2 cellular contexts compared by ENCODE assay signal in the genomic region with DNA sequence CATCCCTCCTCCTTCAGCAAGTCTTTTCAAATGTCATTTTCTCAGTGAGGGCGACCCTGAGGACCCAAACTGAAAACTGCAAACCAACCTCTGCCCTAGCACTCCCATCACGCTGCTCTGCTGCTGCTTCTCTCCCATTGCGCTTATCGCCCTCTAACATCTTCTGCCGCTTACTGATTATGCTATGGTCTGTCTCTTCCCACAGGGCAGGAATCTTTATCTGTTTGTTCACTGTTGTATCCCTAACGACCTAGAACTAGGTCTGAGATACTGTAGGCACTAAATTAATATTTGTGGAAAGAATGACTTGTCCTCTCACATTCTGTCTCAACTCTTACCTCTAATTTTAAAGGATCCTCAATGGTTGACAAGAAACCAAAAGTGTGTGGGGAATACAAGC.
TF ChIP-seq lines count a peak whose summit lies in the region.

No MANE protein-coding gene starts in this region.

TF ChIP-seq in liver, 16 proteins besides CTCF, POLR2A, EP300 and RAD21:
- no peak for TF ChIP-seq HNF4G (IDR thresholded peaks at IDR 0.05)
- TF ChIP-seq, protein P1, sequence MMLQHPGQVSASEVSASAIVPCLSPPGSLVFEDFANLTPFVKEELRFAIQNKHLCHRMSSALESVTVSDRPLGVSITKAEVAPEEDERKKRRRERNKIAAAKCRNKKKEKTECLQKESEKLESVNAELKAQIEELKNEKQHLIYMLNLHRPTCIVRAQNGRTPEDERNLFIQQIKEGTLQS (IDR thresholded peaks at IDR 0.05) = no peak
- TF ChIP-seq, protein P2, sequence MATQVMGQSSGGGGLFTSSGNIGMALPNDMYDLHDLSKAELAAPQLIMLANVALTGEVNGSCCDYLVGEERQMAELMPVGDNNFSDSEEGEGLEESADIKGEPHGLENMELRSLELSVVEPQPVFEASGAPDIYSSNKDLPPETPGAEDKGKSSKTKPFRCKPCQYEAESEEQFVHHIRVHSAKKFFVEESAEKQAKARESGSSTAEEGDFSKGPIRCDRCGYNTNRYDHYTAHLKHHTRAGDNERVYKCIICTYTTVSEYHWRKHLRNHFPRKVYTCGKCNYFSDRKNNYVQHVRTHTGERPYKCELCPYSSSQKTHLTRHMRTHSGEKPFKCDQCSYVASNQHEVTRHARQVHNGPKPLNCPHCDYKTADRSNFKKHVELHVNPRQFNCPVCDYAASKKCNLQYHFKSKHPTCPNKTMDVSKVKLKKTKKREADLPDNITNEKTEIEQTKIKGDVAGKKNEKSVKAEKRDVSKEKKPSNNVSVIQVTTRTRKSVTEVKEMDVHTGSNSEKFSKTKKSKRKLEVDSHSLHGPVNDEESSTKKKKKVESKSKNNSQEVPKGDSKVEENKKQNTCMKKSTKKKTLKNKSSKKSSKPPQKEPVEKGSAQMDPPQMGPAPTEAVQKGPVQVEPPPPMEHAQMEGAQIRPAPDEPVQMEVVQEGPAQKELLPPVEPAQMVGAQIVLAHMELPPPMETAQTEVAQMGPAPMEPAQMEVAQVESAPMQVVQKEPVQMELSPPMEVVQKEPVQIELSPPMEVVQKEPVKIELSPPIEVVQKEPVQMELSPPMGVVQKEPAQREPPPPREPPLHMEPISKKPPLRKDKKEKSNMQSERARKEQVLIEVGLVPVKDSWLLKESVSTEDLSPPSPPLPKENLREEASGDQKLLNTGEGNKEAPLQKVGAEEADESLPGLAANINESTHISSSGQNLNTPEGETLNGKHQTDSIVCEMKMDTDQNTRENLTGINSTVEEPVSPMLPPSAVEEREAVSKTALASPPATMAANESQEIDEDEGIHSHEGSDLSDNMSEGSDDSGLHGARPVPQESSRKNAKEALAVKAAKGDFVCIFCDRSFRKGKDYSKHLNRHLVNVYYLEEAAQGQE (IDR thresholded peaks at IDR 0.05) = no peak
- TF ChIP-seq TAF1 (conservative IDR thresholded peaks at IDR 0.05) = no peak
- no peak for TF ChIP-seq NR2F2 (IDR thresholded peaks at IDR 0.05)
- TF ChIP-seq, protein P3, sequence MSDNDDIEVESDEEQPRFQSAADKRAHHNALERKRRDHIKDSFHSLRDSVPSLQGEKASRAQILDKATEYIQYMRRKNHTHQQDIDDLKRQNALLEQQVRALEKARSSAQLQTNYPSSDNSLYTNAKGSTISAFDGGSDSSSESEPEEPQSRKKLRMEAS (IDR thresholded peaks at IDR 0.05) = no peak
- TF ChIP-seq RXRA (IDR thresholded peaks at IDR 0.05) = no peak
- TF ChIP-seq JUND (IDR thresholded peaks at IDR 0.05) = no peak
- TF ChIP-seq EGR1 (IDR thresholded peaks at IDR 0.05; ENCODE audit: low read depth in 2 of 2) = no peak
- TF ChIP-seq, protein P4, sequence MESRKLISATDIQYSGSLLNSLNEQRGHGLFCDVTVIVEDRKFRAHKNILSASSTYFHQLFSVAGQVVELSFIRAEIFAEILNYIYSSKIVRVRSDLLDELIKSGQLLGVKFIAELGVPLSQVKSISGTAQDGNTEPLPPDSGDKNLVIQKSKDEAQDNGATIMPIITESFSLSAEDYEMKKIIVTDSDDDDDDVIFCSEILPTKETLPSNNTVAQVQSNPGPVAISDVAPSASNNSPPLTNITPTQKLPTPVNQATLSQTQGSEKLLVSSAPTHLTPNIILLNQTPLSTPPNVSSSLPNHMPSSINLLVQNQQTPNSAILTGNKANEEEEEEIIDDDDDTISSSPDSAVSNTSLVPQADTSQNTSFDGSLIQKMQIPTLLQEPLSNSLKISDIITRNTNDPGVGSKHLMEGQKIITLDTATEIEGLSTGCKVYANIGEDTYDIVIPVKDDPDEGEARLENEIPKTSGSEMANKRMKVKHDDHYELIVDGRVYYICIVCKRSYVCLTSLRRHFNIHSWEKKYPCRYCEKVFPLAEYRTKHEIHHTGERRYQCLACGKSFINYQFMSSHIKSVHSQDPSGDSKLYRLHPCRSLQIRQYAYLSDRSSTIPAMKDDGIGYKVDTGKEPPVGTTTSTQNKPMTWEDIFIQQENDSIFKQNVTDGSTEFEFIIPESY (IDR thresholded peaks at IDR 0.05) = no peak
- TF ChIP-seq FOXA1 (IDR thresholded peaks at IDR 0.05) = no peak
- TF ChIP-seq HNF4A (conservative IDR thresholded peaks at IDR 0.05) = no peak
- TF ChIP-seq GABPA (IDR thresholded peaks at IDR 0.05 in 1 of 2, conservative IDR thresholded peaks at IDR 0.05 in 1 of 2) = no peak
- no peak for TF ChIP-seq FOXA2 (IDR thresholded peaks at IDR 0.05)
- TF ChIP-seq YY1 (IDR thresholded peaks at IDR 0.05) = no peak
- no peak for TF ChIP-seq SP1 (IDR thresholded peaks at IDR 0.05)

TF ChIP-seq in HepG2, 621 proteins besides CTCF, POLR2A, EP300 and RAD21:
- TF ChIP-seq, protein P5, sequence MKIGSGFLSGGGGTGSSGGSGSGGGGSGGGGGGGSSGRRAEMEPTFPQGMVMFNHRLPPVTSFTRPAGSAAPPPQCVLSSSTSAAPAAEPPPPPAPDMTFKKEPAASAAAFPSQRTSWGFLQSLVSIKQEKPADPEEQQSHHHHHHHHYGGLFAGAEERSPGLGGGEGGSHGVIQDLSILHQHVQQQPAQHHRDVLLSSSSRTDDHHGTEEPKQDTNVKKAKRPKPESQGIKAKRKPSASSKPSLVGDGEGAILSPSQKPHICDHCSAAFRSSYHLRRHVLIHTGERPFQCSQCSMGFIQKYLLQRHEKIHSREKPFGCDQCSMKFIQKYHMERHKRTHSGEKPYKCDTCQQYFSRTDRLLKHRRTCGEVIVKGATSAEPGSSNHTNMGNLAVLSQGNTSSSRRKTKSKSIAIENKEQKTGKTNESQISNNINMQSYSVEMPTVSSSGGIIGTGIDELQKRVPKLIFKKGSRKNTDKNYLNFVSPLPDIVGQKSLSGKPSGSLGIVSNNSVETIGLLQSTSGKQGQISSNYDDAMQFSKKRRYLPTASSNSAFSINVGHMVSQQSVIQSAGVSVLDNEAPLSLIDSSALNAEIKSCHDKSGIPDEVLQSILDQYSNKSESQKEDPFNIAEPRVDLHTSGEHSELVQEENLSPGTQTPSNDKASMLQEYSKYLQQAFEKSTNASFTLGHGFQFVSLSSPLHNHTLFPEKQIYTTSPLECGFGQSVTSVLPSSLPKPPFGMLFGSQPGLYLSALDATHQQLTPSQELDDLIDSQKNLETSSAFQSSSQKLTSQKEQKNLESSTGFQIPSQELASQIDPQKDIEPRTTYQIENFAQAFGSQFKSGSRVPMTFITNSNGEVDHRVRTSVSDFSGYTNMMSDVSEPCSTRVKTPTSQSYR (CRISPR knock-in tag; IDR thresholded peaks at IDR 0.05; ENCODE audit: borderline replicate concordance) = no peak
- TF ChIP-seq ZNF772 (CRISPR knock-in tag; IDR thresholded peaks at IDR 0.05) (no peak), KLF16 (CRISPR knock-in tag; IDR thresholded peaks at IDR 0.05) (no peak), ZNF33A (CRISPR knock-in tag; IDR thresholded peaks at IDR 0.05; ENCODE audit: borderline replicate concordance) (no peak), SNRNP70 (IDR thresholded peaks at IDR 0.05; ENCODE audit: low read depth, low read length) (no peak), ZNF543 (CRISPR knock-in tag; IDR thresholded peaks at IDR 0.05) (no peak), SRSF9 (IDR thresholded peaks at IDR 0.05; ENCODE audit: borderline replicate concordance, insufficient read depth, low read depth, low read length, poor library complexity, severe bottlenecking) (no peak), ZNF816 (CRISPR knock-in tag; IDR thresholded peaks at IDR 0.05; ENCODE audit: borderline replicate concordance) (no peak), ZKSCAN1 (IDR thresholded peaks at IDR 0.05; ENCODE audit: low read length) (no peak), ATF1 (CRISPR knock-in tag; IDR thresholded peaks at IDR 0.05) (no peak), RORA (CRISPR knock-in tag; IDR thresholded peaks at IDR 0.05) (no peak), ESRRA (CRISPR knock-in tag; IDR thresholded peaks at IDR 0.05; ENCODE audit: low read depth) (no peak), PHF21A (CRISPR knock-in tag; IDR thresholded peaks at IDR 0.05) (no peak), NFIC (IDR thresholded peaks at IDR 0.05; ENCODE audit: low read length) (no peak), ZNF556 (CRISPR knock-in tag; IDR thresholded peaks at IDR 0.05; ENCODE audit: borderline replicate concordance) (no peak), SMAD9 (CRISPR knock-in tag; IDR thresholded peaks at IDR 0.05) (no peak), PRPF4 (IDR thresholded peaks at IDR 0.05; ENCODE audit: low read depth, low read length, poor library complexity, severe bottlenecking) (no peak)
- TF ChIP-seq, protein P6, sequence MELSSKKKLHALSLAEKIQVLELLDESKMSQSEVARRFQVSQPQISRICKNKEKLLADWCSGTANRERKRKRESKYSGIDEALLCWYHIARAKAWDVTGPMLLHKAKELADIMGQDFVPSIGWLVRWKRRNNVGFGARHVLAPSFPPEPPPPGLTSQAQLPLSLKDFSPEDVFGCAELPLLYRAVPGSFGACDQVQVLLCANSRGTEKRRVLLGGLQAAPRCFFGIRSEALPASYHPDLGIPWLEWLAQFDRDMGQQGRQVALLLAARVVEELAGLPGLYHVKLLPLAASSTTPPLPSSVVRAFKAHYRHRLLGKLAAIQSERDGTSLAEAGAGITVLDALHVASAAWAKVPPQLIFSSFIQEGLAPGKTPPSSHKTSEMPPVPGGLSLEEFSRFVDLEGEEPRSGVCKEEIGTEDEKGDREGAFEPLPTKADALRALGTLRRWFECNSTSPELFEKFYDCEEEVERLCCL (CRISPR knock-in tag; IDR thresholded peaks at IDR 0.05; ENCODE audit: borderline replicate concordance) = no peak
- TF ChIP-seq, protein P7, sequence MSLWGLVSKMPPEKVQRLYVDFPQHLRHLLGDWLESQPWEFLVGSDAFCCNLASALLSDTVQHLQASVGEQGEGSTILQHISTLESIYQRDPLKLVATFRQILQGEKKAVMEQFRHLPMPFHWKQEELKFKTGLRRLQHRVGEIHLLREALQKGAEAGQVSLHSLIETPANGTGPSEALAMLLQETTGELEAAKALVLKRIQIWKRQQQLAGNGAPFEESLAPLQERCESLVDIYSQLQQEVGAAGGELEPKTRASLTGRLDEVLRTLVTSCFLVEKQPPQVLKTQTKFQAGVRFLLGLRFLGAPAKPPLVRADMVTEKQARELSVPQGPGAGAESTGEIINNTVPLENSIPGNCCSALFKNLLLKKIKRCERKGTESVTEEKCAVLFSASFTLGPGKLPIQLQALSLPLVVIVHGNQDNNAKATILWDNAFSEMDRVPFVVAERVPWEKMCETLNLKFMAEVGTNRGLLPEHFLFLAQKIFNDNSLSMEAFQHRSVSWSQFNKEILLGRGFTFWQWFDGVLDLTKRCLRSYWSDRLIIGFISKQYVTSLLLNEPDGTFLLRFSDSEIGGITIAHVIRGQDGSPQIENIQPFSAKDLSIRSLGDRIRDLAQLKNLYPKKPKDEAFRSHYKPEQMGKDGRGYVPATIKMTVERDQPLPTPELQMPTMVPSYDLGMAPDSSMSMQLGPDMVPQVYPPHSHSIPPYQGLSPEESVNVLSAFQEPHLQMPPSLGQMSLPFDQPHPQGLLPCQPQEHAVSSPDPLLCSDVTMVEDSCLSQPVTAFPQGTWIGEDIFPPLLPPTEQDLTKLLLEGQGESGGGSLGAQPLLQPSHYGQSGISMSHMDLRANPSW (CRISPR knock-in tag; IDR thresholded peaks at IDR 0.05; ENCODE audit: borderline replicate concordance) = no peak
TF ChIP-seq in HepG2: peak in this region for 0.
